8 cellular contexts compared by ENCODE assay signal in genomic region chrX:11944486-11944885, GRCh38.
A peak's percentile ranks its signal among the peaks of the same experiment; 100 is the strongest.
DNase-seq lines count a peak whose midpoint lies in the region; ATAC-seq and TF ChIP-seq lines count a peak whose summit lies in the region.

No MANE protein-coding gene starts in this region.

- H3K9me3 ChIP-seq in liver (ENCODE audit: control insufficient read depth in 4 of 4, low read length in 3 of 4), result peaks cover 0 to 3% (median 0%) of the 10 kb centered on the region in 4 donors

- H3K27me3 Mint-ChIP-seq in natural killer cell treated with Interleukin-12 subunit alpha and Interleukin-12 subunit beta and Interleukin-15 and Interleukin-18, amount 100 ng/mL, for 72 hours, result no peaks in the 10 kb centered on the region

- no peaks in the 10 kb centered on the region for H3K36me3 Mint-ChIP-seq in natural killer cell treated with Interleukin-12 subunit alpha and Interleukin-12 subunit beta and Interleukin-15 and Interleukin-18, amount 100 ng/mL, for 72 hours

- no peak overlapping the region for H3K27ac Mint-ChIP-seq in natural killer cell treated with Interleukin-12 subunit alpha and Interleukin-12 subunit beta and Interleukin-15 and Interleukin-18, amount 100 ng/mL, for 72 hours

- DNase-seq in Daoy (ENCODE audit: low read depth) (peak; percentile 42), HFF-Myc (ENCODE audit: extremely low read depth, low read depth) (peak; percentile 26), NOMO-1 treated with DMSO at 0.1 percent for 48 hours (lab: John Stamatoyannopoulos, UW; ENCODE audit: unreplicated experiment) (no peak), omental fat pad (ENCODE audit: low spot score) (no peak)
- DNase-seq in natural killer cell treated with Interleukin-12 subunit alpha and Interleukin-12 subunit beta and Interleukin-15 and Interleukin-18, amount 100 ng/mL, for 72 hours (ENCODE audit: low spot score), result no peak

- H3K27me3 ChIP-seq in liver (ENCODE audit: control insufficient read depth in 4 of 4, insufficient read depth in 4 of 4, low read length in 3 of 4), result no peaks in the 10 kb centered on the region

- H3K4me3 Mint-ChIP-seq in natural killer cell treated with Interleukin-12 subunit alpha and Interleukin-12 subunit beta and Interleukin-15 and Interleukin-18, amount 100 ng/mL, for 72 hours, result no peak overlapping the region

- H3K9ac ChIP-seq in liver (ENCODE audit: low read depth in 1 of 2, low read length in 2 of 2), result no peak overlapping the region

- H3K4me1 ChIP-seq in liver (ENCODE audit: control insufficient read depth in 4 of 4, insufficient read depth in 4 of 4, low read length in 3 of 4), result no peaks in the 10 kb centered on the region

- H3K4me1 Mint-ChIP-seq in natural killer cell treated with Interleukin-12 subunit alpha and Interleukin-12 subunit beta and Interleukin-15 and Interleukin-18, amount 100 ng/mL, for 72 hours (ENCODE audit: low read depth in 2 of 2), result no peaks in the 10 kb centered on the region

- 13% methylated on average over 5 of the region's 5 CpGs for WGBS in liver

- peaks cover 3% of the 10 kb centered on the region for H3K9me3 Mint-ChIP-seq in natural killer cell treated with Interleukin-12 subunit alpha and Interleukin-12 subunit beta and Interleukin-15 and Interleukin-18, amount 100 ng/mL, for 72 hours

- TF ChIP-seq RAD21 in liver (IDR thresholded peaks at IDR 0.05), result peak in 1 of 2 donors; percentile 42

- ATAC-seq in GM18498 (IDR thresholded peaks at IDR 0.05; ENCODE audit: unreplicated experiment), result no peak
- ATAC-seq in natural killer cell treated with Interleukin-12 subunit alpha and Interleukin-12 subunit beta and Interleukin-15 and Interleukin-18, amount 100 ng/mL, for 72 hours, result no peak
- no peak for ATAC-seq in omental fat pad (ENCODE audit: low FRiP score)

- peak; percentile 49 for TF ChIP-seq CTCF in HFF-Myc (IDR thresholded peaks at IDR 0.05; ENCODE audit: low read depth, low read length, missing control alignments)
- peak; percentile 61 for TF ChIP-seq CTCF in VCaP (conservative IDR thresholded peaks at IDR 0.05)
- peak; percentile 13 for TF ChIP-seq CTCF in liver (IDR thresholded peaks at IDR 0.05; ENCODE audit: low read depth, low read length, missing input control)
- TF ChIP-seq CTCF in omental fat pad (IDR thresholded peaks at IDR 0.05), result no peak

- H3K36me3 ChIP-seq in liver (ENCODE audit: control insufficient read depth in 4 of 4, insufficient read depth in 3 of 4, low read depth in 1 of 4, low read length in 3 of 4), result no peaks in the 10 kb centered on the region

- no peak overlapping the region for H3K27ac ChIP-seq in VCaP
- H3K27ac ChIP-seq in liver (ENCODE audit: low read depth in 1 of 2, low read length in 2 of 2), result no peak overlapping the region

- no peak overlapping the region for H3K4me3 ChIP-seq in HFF-Myc (replicated peaks; ENCODE audit: low read depth, low read length)
- H3K4me3 ChIP-seq in liver (ENCODE audit: low read depth in 1 of 3, low read length in 3 of 3), result no peak overlapping the region

TF ChIP-seq in liver, 16 proteins besides CTCF, POLR2A, EP300 and RAD21:
- TF ChIP-seq FOXA2 (IDR thresholded peaks at IDR 0.05), result no peak
- TF ChIP-seq JUND (IDR thresholded peaks at IDR 0.05), result no peak
- no peak for TF ChIP-seq EGR1 (IDR thresholded peaks at IDR 0.05; ENCODE audit: low read depth in 2 of 2)
- no peak for TF ChIP-seq GABPA (IDR thresholded peaks at IDR 0.05 in 1 of 2, conservative IDR thresholded peaks at IDR 0.05 in 1 of 2)
- no peak for TF ChIP-seq REST (IDR thresholded peaks at IDR 0.05)
- no peak for TF ChIP-seq MAX (IDR thresholded peaks at IDR 0.05)

Comparison
In these comparisons a context has a peak if more than half of its experiments do, and no peak if none do; other contexts are left out.
1. DNase-seq: peak in Daoy (single experiment) and HFF-Myc (single experiment); none in natural killer cell treated with Interleukin-12 subunit alpha and Interleukin-12 subunit beta and Interleukin-15 and Interleukin-18, amount 100 ng/mL, for 72 hours (single experiment), NOMO-1 treated with DMSO at 0.1 percent for 48 hours (single experiment) and omental fat pad (single experiment).
2. CTCF ChIP-seq: peak in HFF-Myc (single experiment), VCaP (single experiment) and liver (single experiment); none in omental fat pad (0 of 3).